14 cellular contexts compared by ENCODE assay signal in the genomic region with DNA sequence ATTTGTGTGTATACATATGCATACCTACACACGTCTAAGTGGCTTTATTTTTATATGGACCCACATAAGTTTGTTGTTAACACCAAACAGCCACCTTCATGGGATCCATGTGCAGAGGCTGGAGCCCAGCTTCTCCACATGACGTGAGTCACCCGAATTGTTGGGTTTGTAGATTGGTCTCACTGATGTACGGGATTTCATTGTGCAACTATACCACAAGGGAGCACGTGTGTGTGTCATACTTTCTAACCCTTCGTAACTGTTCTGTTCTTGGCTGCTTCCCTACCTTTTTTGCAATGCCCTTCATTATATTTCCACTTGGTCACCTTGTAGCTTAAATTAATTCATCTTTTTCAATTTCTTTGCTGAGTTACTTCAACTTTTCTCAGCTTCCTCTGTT. TPM values are rescaled to one million over a fixed set of nuclear protein-coding genes. Genes with fewer than 3 reads are reported as not detected.
DNase-seq lines count a peak whose midpoint lies in the region; ATAC-seq and TF ChIP-seq lines count a peak whose summit lies in the region.
"Had no signal": no experiment of that assay in that cellular context is flagged by ENCODE, and none has a peak within 500 bp of the region (broad histone marks: within the 10 kb centered on the region; RNA-seq: fewer than 3 reads in every experiment).

No MANE protein-coding gene starts in this region.

- H3K27ac Mint-ChIP-seq in progenitor cell of endocrine pancreas = no peak overlapping the region
- H3K27ac Mint-ChIP-seq: mesothelial cell of epicardium had no signal

- peak; percentile 48 for ATAC-seq in Right ventricle myocardium superior (ENCODE audit: poor library complexity)
- ATAC-seq in foreskin keratinocyte = peak; percentile 51
- ATAC-seq: body of pancreas; stimulated activated naive CD8-positive, alpha-beta T cell treated with anti-CD3 and anti-CD28 coated beads, Interleukin-15, Interleukin-2, amounts not matched to agents 100 U/mL and 50 U/mL, for 24 hours had no signal

- peaks cover 2% of the 10 kb centered on the region for H3K4me1 Mint-ChIP-seq in progenitor cell of endocrine pancreas (ENCODE audit: low read depth)

- no peaks in the 10 kb centered on the region for H3K36me3 ChIP-seq in Peyer's patch

- no peak for DNase-seq in Right ventricle myocardium superior
- no peak for DNase-seq in cardiac septum (ENCODE audit: low spot score)
- peak; percentile 96 for DNase-seq in SKM-1 (lab: John Stamatoyannopoulos, UW; ENCODE audit: unreplicated experiment)
- peak in 1 of 2 donors; percentile 42 for DNase-seq in foreskin keratinocyte
- DNase-seq in NCI-H526 treated with DMSO at 0.1 percent for 48 hours (lab: John Stamatoyannopoulos, UW) = no peak
- no peak for DNase-seq in Peyer's patch
- DNase-seq in 8988T = no peak
- no peak for DNase-seq in progenitor cell of endocrine pancreas (ENCODE audit: low spot score, unreplicated experiment)
- DNase-seq: activated CD4-positive, alpha-beta T cell treated with anti-CD3 and anti-CD28 coated beads for 48 hours; CD8-positive, alpha-beta memory T cell; NCI-H1694; stimulated activated naive CD8-positive, alpha-beta T cell treated with anti-CD3 and anti-CD28 coated beads, Interleukin-15, Interleukin-2, amounts not matched to agents 100 U/mL and 50 U/mL, for 24 hours had no signal

- no peaks in the 10 kb centered on the region for H3K27me3 Mint-ChIP-seq in progenitor cell of endocrine pancreas
- H3K27me3 Mint-ChIP-seq: CD8-positive, alpha-beta memory T cell had no signal

- H3K27ac ChIP-seq in foreskin keratinocyte (no peak overlapping the region), Peyer's patch (no peak overlapping the region)

- H3K9me3 ChIP-seq in Peyer's patch = no peaks in the 10 kb centered on the region
- H3K9me3 ChIP-seq: body of pancreas had no signal

- H3K36me3 Mint-ChIP-seq in progenitor cell of endocrine pancreas (ENCODE audit: insufficient read depth) = peaks cover 8% of the 10 kb centered on the region

- H3K4me1 ChIP-seq in foreskin keratinocyte (no peaks in the 10 kb centered on the region), Peyer's patch (no peaks in the 10 kb centered on the region)

- H3K27me3 ChIP-seq in foreskin keratinocyte (no peaks in the 10 kb centered on the region), Peyer's patch (no peaks in the 10 kb centered on the region)
- H3K27me3 ChIP-seq: body of pancreas had no signal

- H3K9me3 Mint-ChIP-seq in progenitor cell of endocrine pancreas (ENCODE audit: low read depth) = no peaks in the 10 kb centered on the region
- H3K9me3 Mint-ChIP-seq: CD8-positive, alpha-beta memory T cell; mesothelial cell of epicardium had no signal

- no peak overlapping the region for H3K4me3 Mint-ChIP-seq in progenitor cell of endocrine pancreas (ENCODE audit: low read depth)
- H3K4me3 Mint-ChIP-seq: CD8-positive, alpha-beta memory T cell; mesothelial cell of epicardium had no signal

- no peak overlapping the region for H3K4me3 ChIP-seq in Peyer's patch
- H3K4me3 ChIP-seq: body of pancreas had no signal

- intact Hi-C loops in Right ventricle myocardium superior (cut with DNase I) = loop anchor here (5.0 kb wide), 2 partner anchors 63 to 233 kb away; a partner anchor contains a TSS
- intact Hi-C loops in cardiac septum (cut with DNase I) = loop anchor here (2.0 to 5.0 kb wide), 2 partner anchors 168 to 232 kb away; a partner anchor contains a TSS

- TF ChIP-seq POLR2A in Peyer's patch (IDR thresholded peaks at IDR 0.05) = no peak

- TF ChIP-seq CTCF in foreskin keratinocyte (conservative IDR thresholded peaks at IDR 0.05) = no peak
- TF ChIP-seq CTCF in Peyer's patch (IDR thresholded peaks at IDR 0.05) = no peak
- no peak for TF ChIP-seq CTCF in progenitor cell of endocrine pancreas (IDR thresholded peaks at IDR 0.05; ENCODE audit: unreplicated experiment)

RNA-seq across cellular contexts. Expression of a gene that starts 21.0 kb away (rescaled TPM):
- total RNA-seq in Right ventricle myocardium superior = 6.9 TPM
- total RNA-seq in cardiac septum = 6.8 TPM
- 22.0 and 23.3 TPM in 2 replicates for total RNA-seq in foreskin keratinocyte
- polyA plus RNA-seq in foreskin keratinocyte = 7.3 and 7.6 TPM in 2 replicates
- 10 to 100 TPM; 18.6 to 27.5 (median 22.7) TPM for total RNA-seq in Peyer's patch
- total RNA-seq in progenitor cell of endocrine pancreas = 13.8 and 13.9 TPM in 2 replicates

RNA-seq across cellular contexts. Expression of a gene that starts 21.5 kb away (rescaled TPM):
- total RNA-seq in Right ventricle myocardium superior = 10.7 TPM
- total RNA-seq in cardiac septum = 11.5 TPM
- total RNA-seq in foreskin keratinocyte = 13.5 and 14.8 TPM in 2 replicates
- polyA plus RNA-seq in foreskin keratinocyte = 3.0 and 3.3 TPM in 2 replicates
- 10 to 100 TPM; 14.0 to 19.4 (median 17.4) TPM for total RNA-seq in Peyer's patch
- total RNA-seq in progenitor cell of endocrine pancreas = 9.1 and 9.6 TPM in 2 replicates
